In the genomic region with DNA sequence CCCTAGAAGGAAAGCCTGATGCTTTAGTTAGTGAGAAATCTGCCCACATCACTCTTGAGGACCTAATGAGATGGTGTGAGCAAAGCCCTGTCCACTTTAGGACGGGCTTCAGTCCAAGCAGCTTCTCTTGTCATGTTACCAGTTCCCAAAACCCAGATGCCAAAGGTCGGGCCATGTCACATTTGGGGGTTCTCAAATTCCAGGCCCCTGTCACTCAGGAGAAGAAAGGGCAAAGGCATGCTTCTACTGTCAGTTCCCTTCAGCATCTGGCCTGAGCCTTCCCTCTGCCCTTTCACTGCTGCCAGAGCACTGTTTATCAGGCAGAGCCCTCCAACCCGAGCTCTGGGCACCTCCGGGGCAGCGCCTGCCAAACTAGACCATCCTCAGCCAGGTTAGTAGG, we compare ENCODE assay signal across 20 cellular contexts.
A peak's percentile ranks its signal among the peaks of the same experiment; 100 is the strongest.
DNase-seq lines count a peak whose midpoint lies in the region; ATAC-seq and TF ChIP-seq lines count a peak whose summit lies in the region.
"Had no signal": no experiment of that assay in that cellular context is flagged by ENCODE, and none has a peak within 500 bp of the region (broad histone marks: within the 10 kb centered on the region; RNA-seq: fewer than 3 reads in every experiment).

No MANE protein-coding gene starts in this region.

- H3K27me3 ChIP-seq in right atrium auricular region (no peaks in the 10 kb centered on the region), heart left ventricle (peaks cover 0 to 5% (median 0%) of the 10 kb centered on the region in 9 donors), neuronal stem cell (ENCODE audit: control insufficient read depth in 3 of 3, insufficient read depth in 3 of 3, low read depth in 1 of 3, low read length in 3 of 3) (peaks cover 0 to 6% (median 0%) of the 10 kb centered on the region in 3 experiments), sigmoid colon (no peaks in the 10 kb centered on the region), psoas muscle (ENCODE audit: insufficient read depth in 3 of 3, low read length in 2 of 3) (peaks cover 0 to 2% (median 0%) of the 10 kb centered on the region in 3 donors)
- H3K27me3 ChIP-seq: BLaER1 had no signal

- no peak overlapping the region for H2BK120ac ChIP-seq in neuronal stem cell (ENCODE audit: low read depth, low read length)

- H3K4ac ChIP-seq in neuronal stem cell (ENCODE audit: low read length): no peak overlapping the region

- intact Hi-C loops in heart left ventricle (cut with DNase I): no loop called here
- intact Hi-C loops in sigmoid colon (cut with DNase I): no loop called here
- intact Hi-C loops in psoas muscle (cut with DNase I): no loop called here

- DNase-seq in right atrium auricular region (ENCODE audit: low spot score) (peak; percentile 55), heart left ventricle (no peak), islet precursor cell (peak; percentile 25), neuronal stem cell (ENCODE audit: low spot score) (no peak), sigmoid colon (peak; percentile 43), NCI-H69 (lab: John Stamatoyannopoulos, UW) (no peak), psoas muscle (no peak)
- DNase-seq: CD4-positive, alpha-beta T cell; CD8-positive, alpha-beta memory T cell; DMS 273 treated with DMSO at 0.1 percent for 48 hours; DMS79; EL; GDM1; GM23248; HFFc6 had no signal

- TF ChIP-seq EP300 in sigmoid colon (IDR thresholded peaks at IDR 0.05): no peak

- H4K91ac ChIP-seq in neuronal stem cell (ENCODE audit: low read depth, low read length, poor library complexity): no peak overlapping the region

- H3K4me3 ChIP-seq in right atrium auricular region (no peak overlapping the region), heart left ventricle (no peak overlapping the region), neuronal stem cell (ENCODE audit: low read length in 2 of 2) (no peak overlapping the region), sigmoid colon (no peak overlapping the region), psoas muscle (no peak overlapping the region)
- H3K4me3 ChIP-seq: BLaER1, GM12878, GM23248, HAP-1 had no signal

- H3K79me1 ChIP-seq in neuronal stem cell (ENCODE audit: low read depth, low read length): no peaks in the 10 kb centered on the region

- no peak overlapping the region for H3K4me2 ChIP-seq in neuronal stem cell (ENCODE audit: insufficient read depth, low read length, poor library complexity, severe bottlenecking)
- H3K4me2 ChIP-seq: BLaER1 had no signal

- TF ChIP-seq POLR2A in heart left ventricle (IDR thresholded peaks at IDR 0.05) (no peak), sigmoid colon (IDR thresholded peaks at IDR 0.05) (no peak)

- ATAC-seq in heart left ventricle (no peak), psoas muscle (no peak), HG03571 (IDR thresholded peaks at IDR 0.05; ENCODE audit: unreplicated experiment) (no peak)
- ATAC-seq: GM12878 had no signal

- peak overlapping the region; percentile 39 for H3K18ac ChIP-seq in neuronal stem cell (ENCODE audit: low read length)

- no peak overlapping the region for H2BK5ac ChIP-seq in neuronal stem cell (ENCODE audit: low read length)

- no peak overlapping the region for H2BK12ac ChIP-seq in neuronal stem cell (ENCODE audit: low read length)

- no peak overlapping the region for H4K8ac ChIP-seq in neuronal stem cell (ENCODE audit: low read depth, low read length)

- no peak overlapping the region for H3K9ac ChIP-seq in neuronal stem cell (ENCODE audit: low read depth, low read length, poor library complexity)
- H3K9ac ChIP-seq: BLaER1, GM23248 had no signal

- no peak overlapping the region for H2BK15ac ChIP-seq in neuronal stem cell (ENCODE audit: low read length)

- H3K27ac ChIP-seq in right atrium auricular region (no peak overlapping the region), heart left ventricle (no peak overlapping the region), neuronal stem cell (replicated peaks; ENCODE audit: low read length) (no peak overlapping the region), sigmoid colon (no peak overlapping the region), psoas muscle (no peak overlapping the region)
- H3K27ac ChIP-seq: 22Rv1, BLaER1, GM23248 had no signal

- H3K36me3 ChIP-seq in right atrium auricular region (no peaks in the 10 kb centered on the region), heart left ventricle (no peaks in the 10 kb centered on the region), neuronal stem cell (replicated peaks in 1 of 2; ENCODE audit: control insufficient read depth in 2 of 2, insufficient read depth in 2 of 2, low read length in 2 of 2) (no peaks in the 10 kb centered on the region), sigmoid colon (no peaks in the 10 kb centered on the region), psoas muscle (ENCODE audit: insufficient read depth in 1 of 2, low read depth in 1 of 2) (no peaks in the 10 kb centered on the region)
- H3K36me3 ChIP-seq: BLaER1, HAP-1 had no signal

- H3K9me3 ChIP-seq in right atrium auricular region: no peaks in the 10 kb centered on the region
- no peaks in the 10 kb centered on the region for H3K9me3 ChIP-seq in heart left ventricle
- H3K9me3 ChIP-seq in neuronal stem cell (replicated peaks in 1 of 2; ENCODE audit: control insufficient read depth in 2 of 2, insufficient read depth in 1 of 2, low read depth in 1 of 2, low read length in 2 of 2): no peaks in the 10 kb centered on the region
- no peaks in the 10 kb centered on the region for H3K9me3 ChIP-seq in sigmoid colon
- H3K9me3 ChIP-seq in psoas muscle: no peaks in the 10 kb centered on the region
- H3K9me3 ChIP-seq: BLaER1, HAP-1 had no signal

- no peak overlapping the region for H2AK5ac ChIP-seq in neuronal stem cell (ENCODE audit: low read depth, low read length)

- H3K14ac ChIP-seq in neuronal stem cell (ENCODE audit: low read length): no peak overlapping the region

- H3K4me1 ChIP-seq in right atrium auricular region: peaks cover 0 to 16% of the 10 kb centered on the region in 2 donors
- peaks cover 0 to 15% (median 0%) of the 10 kb centered on the region in 12 donors for H3K4me1 ChIP-seq in heart left ventricle
- H3K4me1 ChIP-seq in neuronal stem cell (ENCODE audit: control insufficient read depth in 2 of 2, insufficient read depth in 1 of 2, low read depth in 1 of 2, low read length in 2 of 2): peaks cover 10 to 21% of the 10 kb centered on the region in 2 donors
- peaks cover 0 to 25% (median 21%) of the 10 kb centered on the region in 4 donors for H3K4me1 ChIP-seq in sigmoid colon
- H3K4me1 ChIP-seq in psoas muscle: peaks cover 4% of the 10 kb centered on the region
- H3K4me1 ChIP-seq: HAP-1 had no signal

- no peak overlapping the region for H3K23ac ChIP-seq in neuronal stem cell (ENCODE audit: low read depth, low read length, poor library complexity)

- 84 to 91% (median 87%) methylated on average over 4 to 5 of the region's 5 CpGs for WGBS in heart left ventricle, 4 donors
- WGBS in neuronal stem cell (ENCODE audit: extremely low coverage in 2 of 2, insufficient read length in 2 of 2, insufficient replicate concordance in 1 of 2), 2 donors: no CpG with 5 or more reads among the region's 5 CpGs
- 90% methylated on average over 5 of the region's 5 CpGs for WGBS in sigmoid colon, 2 donors
- WGBS in psoas muscle, 3 donors: 56 to 75% (median 71%) methylated on average over 5 of the region's 5 CpGs

- no peak overlapping the region for H2AFZ ChIP-seq in neuronal stem cell (ENCODE audit: low read length)
- H2AFZ ChIP-seq: GM23248 had no signal

- TF ChIP-seq CTCF in right atrium auricular region (IDR thresholded peaks at IDR 0.05) (no peak), heart left ventricle (IDR thresholded peaks at IDR 0.05) (no peak), sigmoid colon (IDR thresholded peaks at IDR 0.05) (no peak), psoas muscle (IDR thresholded peaks at IDR 0.05) (no peak)

Comparison
In these comparisons a context has a peak if more than half of its experiments do, and no peak if none do; other contexts are left out.
1. DNase-seq: peak in right atrium auricular region (single experiment), islet precursor cell (single experiment) and sigmoid colon (single experiment); none in heart left ventricle (0 of 5), neuronal stem cell (single experiment), NCI-H69 (single experiment) and psoas muscle (0 of 2).